In the genomic region with DNA sequence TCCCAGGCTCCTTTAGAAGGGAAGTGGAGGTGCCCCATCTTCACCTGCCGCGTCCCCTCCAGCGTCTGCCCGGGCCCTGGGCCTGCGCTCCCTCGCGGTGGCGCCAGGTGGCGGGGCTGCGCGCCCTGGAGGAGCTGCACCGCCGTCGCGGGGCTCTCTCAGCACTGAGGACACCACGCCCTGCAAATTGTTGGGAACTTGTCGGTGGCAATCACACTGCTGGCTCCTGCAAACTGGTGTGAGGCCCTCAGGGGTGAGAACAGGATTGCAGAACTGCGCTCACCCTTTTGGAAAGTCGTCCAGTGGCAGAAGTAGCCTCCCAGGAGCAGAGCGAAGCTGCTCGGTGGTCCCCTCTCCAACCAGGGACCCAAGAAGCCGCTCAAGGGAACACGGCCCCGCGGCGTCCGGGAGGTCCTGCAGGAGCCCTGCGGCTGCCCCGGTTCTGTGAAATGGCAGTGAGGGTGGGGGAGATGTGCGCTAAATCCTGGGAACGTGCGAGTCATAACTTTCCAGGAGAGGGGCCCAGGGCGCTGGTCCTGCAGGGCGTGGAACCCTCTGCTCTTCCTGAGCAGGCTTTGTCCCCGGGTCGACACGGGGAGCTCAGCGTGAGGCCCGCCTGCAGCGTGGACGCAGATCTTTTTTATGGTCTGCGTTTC, we compare ENCODE assay signal across 8 cellular contexts. TPM values are rescaled to one million over a fixed set of nuclear protein-coding genes. Genes with fewer than 3 reads are reported as not detected.
DNase-seq lines count a peak whose midpoint lies in the region; ATAC-seq, FAIRE-seq and TF ChIP-seq lines count a peak whose summit lies in the region.

No MANE protein-coding gene starts in this region.

- no peak for FAIRE-seq in astrocyte (lab: Jason Lieb, UNC)

- ATAC-seq in GM21737 (IDR thresholded peaks at IDR 0.05; ENCODE audit: unreplicated experiment) = peak; percentile 69
- ATAC-seq in gastrocnemius medialis = peak; percentile 63 to 72

- H4K20me1 ChIP-seq in KMS-11 (ENCODE audit: insufficient read depth) = no peaks in the 10 kb centered on the region
- H4K20me1 ChIP-seq in astrocyte (ENCODE audit: insufficient read depth, low read length) = peaks cover 3% of the 10 kb centered on the region

- H3K9me3 Mint-ChIP-seq in T-helper 1 cell treated with Interleukin-12 subunit alpha and Interleukin-12 subunit beta and Interleukin-4 antibody, amounts not matched to agents 30 μg/mL and 1 μg/mL, for 36 hours = no peaks in the 10 kb centered on the region
- peaks cover 5% of the 10 kb centered on the region for H3K9me3 Mint-ChIP-seq in astrocyte (ENCODE audit: unreplicated experiment)

- H3K36me3 Mint-ChIP-seq in T-helper 1 cell treated with Interleukin-12 subunit alpha and Interleukin-12 subunit beta and Interleukin-4 antibody, amounts not matched to agents 30 μg/mL and 1 μg/mL, for 36 hours (ENCODE audit: low read depth) = no peaks in the 10 kb centered on the region
- H3K36me3 Mint-ChIP-seq in astrocyte (ENCODE audit: low read depth, unreplicated experiment) = no peaks in the 10 kb centered on the region

- intact Hi-C loops in gastrocnemius medialis (cut with DNase I; ENCODE audit: low total_unique reads) = loop anchor here (1.0 to 10.0 kb wide), 3 partner anchors 63 to 337 kb away; partner anchors contain the start of gene CHSY1

- H3K27ac Mint-ChIP-seq in T-helper 1 cell treated with Interleukin-12 subunit alpha and Interleukin-12 subunit beta and Interleukin-4 antibody, amounts not matched to agents 30 μg/mL and 1 μg/mL, for 36 hours = no peak overlapping the region
- no peak overlapping the region for H3K27ac Mint-ChIP-seq in astrocyte (ENCODE audit: unreplicated experiment)

- DNase-seq in GM04503 (ENCODE audit: low read depth) = peak; percentile 27
- DNase-seq in astrocyte (ENCODE audit: low read depth) = peak; percentile 53
- DNase-seq in iPS DF 19.7 (ENCODE audit: low read depth, low spot score) = peak; percentile 60
- DNase-seq in gastrocnemius medialis = peak; percentile 38 to 62
- DNase-seq in cerebellar nuclear complex (lab: John Stamatoyannopoulos, UW) = no peak

- peaks cover 79% of the 10 kb centered on the region for H3K27me3 Mint-ChIP-seq in T-helper 1 cell treated with Interleukin-12 subunit alpha and Interleukin-12 subunit beta and Interleukin-4 antibody, amounts not matched to agents 30 μg/mL and 1 μg/mL, for 36 hours (ENCODE audit: low read depth)
- peaks cover 63% of the 10 kb centered on the region for H3K27me3 Mint-ChIP-seq in astrocyte (ENCODE audit: low read depth, unreplicated experiment)

- H3K9ac ChIP-seq in KMS-11 = no peak overlapping the region
- H3K9ac ChIP-seq in astrocyte (ENCODE audit: low read length) = peak overlapping the region; percentile 78

- in situ Hi-C loops in gastrocnemius medialis (cut with MboI; ENCODE audit: low sequenced_read_pairs in 4 of 4) = loop anchor here in 3 of 4 donors (5.0 to 25.0 kb wide), 2 partner anchors 89 to 344 kb away; partner anchors contain the start of gene CHSY1 (in 2 of the 3)

- TF ChIP-seq CTCF in KMS-11 (conservative IDR thresholded peaks at IDR 0.05; ENCODE audit: low read depth, low read length) (peak; percentile 81), astrocyte (IDR thresholded peaks at IDR 0.05; ENCODE audit: insufficient read depth, low read depth, low read length) (peak; percentile 53), gastrocnemius medialis (IDR thresholded peaks at IDR 0.05 in 4 of 5, conservative IDR thresholded peaks at IDR 0.05 in 1 of 5) (peak; percentile 68 to 87 (median 80))

- H3K4me3 ChIP-seq in KMS-11 (IDR thresholded peaks at IDR 0.05; ENCODE audit: insufficient read depth, low read depth, low read length) (no peak overlapping the region), astrocyte (ENCODE audit: insufficient read depth, low read depth, low read length) (peak overlapping the region; percentile 70), gastrocnemius medialis (peak overlapping the region; percentile 54 to 67 (median 63))

- H3K27ac ChIP-seq in KMS-11 (no peak overlapping the region), astrocyte (ENCODE audit: low read depth, low read length) (no peak overlapping the region), gastrocnemius medialis (peak overlapping the region in 2 of 4 donors; percentile 14 to 19)

- no peaks in the 10 kb centered on the region for H3K9me3 ChIP-seq in astrocyte (ENCODE audit: insufficient read depth, low read depth, low read length)
- H3K9me3 ChIP-seq in gastrocnemius medialis = no peaks in the 10 kb centered on the region

- H3K27me3 ChIP-seq in KMS-11 (ENCODE audit: insufficient read depth, low read depth) (peaks cover 22% of the 10 kb centered on the region), astrocyte (ENCODE audit: insufficient read depth, low read length) (peaks cover 12% of the 10 kb centered on the region), gastrocnemius medialis (peaks cover 3 to 14% (median 11%) of the 10 kb centered on the region in 3 donors)

- peaks cover 23% of the 10 kb centered on the region for H3K4me1 Mint-ChIP-seq in T-helper 1 cell treated with Interleukin-12 subunit alpha and Interleukin-12 subunit beta and Interleukin-4 antibody, amounts not matched to agents 30 μg/mL and 1 μg/mL, for 36 hours (ENCODE audit: low read depth)
- H3K4me1 Mint-ChIP-seq in astrocyte (ENCODE audit: low read depth, unreplicated experiment) = no peaks in the 10 kb centered on the region

- H3K4me2 ChIP-seq in KMS-11 = peak overlapping the region; percentile 44; the same call in 1 of the 2 replicates
- H3K4me2 ChIP-seq in astrocyte (ENCODE audit: low read length) = peak overlapping the region; percentile 94

- H3K4me3 Mint-ChIP-seq in T-helper 1 cell treated with Interleukin-12 subunit alpha and Interleukin-12 subunit beta and Interleukin-4 antibody, amounts not matched to agents 30 μg/mL and 1 μg/mL, for 36 hours = peak overlapping the region; percentile 78
- peak overlapping the region; percentile 78 for H3K4me3 Mint-ChIP-seq in astrocyte (ENCODE audit: unreplicated experiment)

- H3K4me1 ChIP-seq in KMS-11 (ENCODE audit: low read depth, poor library complexity, severe bottlenecking) (no peaks in the 10 kb centered on the region), astrocyte (ENCODE audit: insufficient read depth, low read length) (peaks cover 7% of the 10 kb centered on the region), gastrocnemius medialis (no peaks in the 10 kb centered on the region)

- no peaks in the 10 kb centered on the region for H3K36me3 ChIP-seq in KMS-11 (ENCODE audit: insufficient read depth)
- H3K36me3 ChIP-seq in astrocyte (ENCODE audit: insufficient read depth, low read length) = no peaks in the 10 kb centered on the region
- H3K36me3 ChIP-seq in gastrocnemius medialis = no peaks in the 10 kb centered on the region

- H3K79me2 ChIP-seq in KMS-11 (ENCODE audit: insufficient read depth, low read depth) = no peaks in the 10 kb centered on the region
- H3K79me2 ChIP-seq in astrocyte (ENCODE audit: insufficient read depth, low read length) = no peaks in the 10 kb centered on the region

- no peak for TF ChIP-seq POLR2A in gastrocnemius medialis (IDR thresholded peaks at IDR 0.05)

- H2AFZ ChIP-seq in KMS-11 (ENCODE audit: low read depth) (peak overlapping the region; percentile 66), astrocyte (ENCODE audit: low read depth, low read length) (peak overlapping the region; percentile 83)

RNA-seq across cellular contexts. Expression of gene LRRK1, which starts 1.0 kb away (rescaled TPM):
- total RNA-seq in astrocyte = 0.41 and 0.65 TPM in 2 replicates
- total RNA-seq in gastrocnemius medialis = 1 to 10 TPM in 3 of 4 donors, under 1 TPM in 1; 0.87 to 5.6 (median 1.7) TPM

RNA-seq across cellular contexts. Expression of gene ALDH1A3, which starts 38.5 kb away (rescaled TPM):
- total RNA-seq in astrocyte (0.55 and 0.95 TPM in 2 replicates), gastrocnemius medialis (10 to 100 TPM in 2 of 4 donors, 1 to 10 TPM in 2; 5.8 to 33.9 (median 15.1) TPM)

Comparison
In these comparisons a context has a peak if more than half of its experiments do, and no peak if none do; other contexts are left out.
1. DNase-seq: peak in GM04503 (single experiment), astrocyte (single experiment), iPS DF 19.7 (single experiment) and gastrocnemius medialis (2 of 2); none in cerebellar nuclear complex (0 of 2).
2. Peak in every context shown above with its lines, with median percentiles within 50 percentile points of each other: CTCF ChIP-seq.